15 cellular contexts compared by ENCODE assay signal in the genomic region with DNA sequence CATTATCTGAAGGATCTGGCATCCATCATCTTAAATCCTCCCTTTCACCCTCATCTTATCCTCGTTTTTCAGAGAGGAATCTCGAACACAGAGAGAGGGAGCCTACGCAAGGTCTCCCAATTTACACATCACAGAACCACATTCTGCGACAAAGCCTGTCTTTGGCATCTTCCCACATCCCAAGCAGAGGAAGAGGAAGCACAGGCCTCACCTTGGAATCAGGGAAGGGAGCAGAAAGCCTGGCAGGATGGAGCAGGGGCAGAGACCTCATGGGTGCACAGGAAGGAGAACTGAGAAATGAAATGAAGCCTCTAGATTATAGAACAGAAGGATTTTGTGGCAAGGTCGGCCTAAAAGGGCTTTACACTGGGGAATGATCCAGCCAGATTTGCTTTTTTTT. TPM values are rescaled to one million over a fixed set of nuclear protein-coding genes. Genes with fewer than 3 reads are reported as not detected.
DNase-seq lines count a peak whose midpoint lies in the region; ATAC-seq and TF ChIP-seq lines count a peak whose summit lies in the region.
"Had no signal": no experiment of that assay in that cellular context is flagged by ENCODE, and none has a peak within 500 bp of the region (broad histone marks: within the 10 kb centered on the region; RNA-seq: fewer than 3 reads in every experiment).

No MANE protein-coding gene starts in this region.

- no peaks in the 10 kb centered on the region for H3K27me3 Mint-ChIP-seq in activated CD4-positive, alpha-beta T cell treated with anti-CD3 and anti-CD28 coated beads, Interleukin-2, amount 10 ng/mL, durations not matched to agents 7 days and 5 days
- no peaks in the 10 kb centered on the region for H3K27me3 Mint-ChIP-seq in stimulated activated memory B cell treated with anti-CD40 and anti-IgM and Interleukin-4, amounts not matched to agents 10 μg/mL and 1 μg/mL and 100 μg/mL, for 72 hours

- H3K27ac ChIP-seq in HEK293 (ENCODE audit: extremely low read depth, low read depth, low read length) = no peak overlapping the region
- H3K27ac ChIP-seq in caudate nucleus (ENCODE audit: low read depth, low read length) = peak overlapping the region; percentile 26
- H3K27ac ChIP-seq: PC-9, SJSA1 had no signal

- peaks cover 14% of the 10 kb centered on the region for H3K36me3 Mint-ChIP-seq in activated CD4-positive, alpha-beta T cell treated with anti-CD3 and anti-CD28 coated beads, Interleukin-2, amount 10 ng/mL, durations not matched to agents 7 days and 5 days (ENCODE audit: low read depth)
- H3K36me3 Mint-ChIP-seq in stimulated activated memory B cell treated with anti-CD40 and anti-IgM and Interleukin-4, amounts not matched to agents 10 μg/mL and 1 μg/mL and 100 μg/mL, for 72 hours = peaks cover 13% of the 10 kb centered on the region

- no peak for ATAC-seq in stimulated activated memory B cell treated with anti-CD40 and anti-IgM and Interleukin-4, amounts not matched to agents 10 μg/mL and 1 μg/mL and 100 μg/mL, for 72 hours
- ATAC-seq in mucosa of descending colon (no peak), HG03175 (IDR thresholded peaks at IDR 0.05; ENCODE audit: unreplicated experiment) (no peak)

- intact Hi-C loops in mucosa of descending colon (cut with DNase I, micrococcal nuclease) = loop anchor here in 1 of 2 donors (10.0 kb wide), 1 partner anchor 72 kb away; a partner anchor contains a TSS

- H3K4me3 ChIP-seq in HEK293 (ENCODE audit: low read depth, low read length) = no peak overlapping the region
- H3K4me3 ChIP-seq in mucosa of descending colon = no peak overlapping the region
- H3K4me3 ChIP-seq: PC-9, SJSA1 had no signal

- peak overlapping the region; percentile 47 for H3K27ac Mint-ChIP-seq in activated CD4-positive, alpha-beta T cell treated with anti-CD3 and anti-CD28 coated beads, Interleukin-2, amount 10 ng/mL, durations not matched to agents 7 days and 5 days
- H3K27ac Mint-ChIP-seq in stimulated activated memory B cell treated with anti-CD40 and anti-IgM and Interleukin-4, amounts not matched to agents 10 μg/mL and 1 μg/mL and 100 μg/mL, for 72 hours = peak overlapping the region; percentile 25
- H3K27ac Mint-ChIP-seq: HFFc6 had no signal

- no peak for DNase-seq in activated CD4-positive, alpha-beta T cell treated with anti-CD3 and anti-CD28 coated beads, Interleukin-2, amount 10 ng/mL, durations not matched to agents 7 days and 5 days
- no peak for DNase-seq in activated CD4-positive, alpha-beta T cell treated with anti-CD3 and anti-CD28 coated beads, Interleukin-2, amount 50 U/mL, for 1 hour
- peak in 15 of 61 donors; percentile 4 to 64 (median 16) for DNase-seq in caudate nucleus (lab: John Stamatoyannopoulos, UW)
- no peak for DNase-seq in mucosa of descending colon
- DNase-seq in stimulated activated CD4-positive, alpha-beta T cell treated with anti-CD3 and anti-CD28 coated beads, Interleukin-15, amount 100 ng/mL, for 24 hours = no peak
- DNase-seq: HFFc6, NCI-H1092 treated with DMSO at 0.1 percent for 48 hours, NCI-H1694, NCI-H2227 treated with DMSO at 0.1 percent for 48 hours, NCI-H524, PC-9 had no signal

- CTCF ChIA-PET in activated CD4-positive, alpha-beta T cell treated with anti-CD3 and anti-CD28 coated beads, Interleukin-2, amount 10 ng/mL, durations not matched to agents 7 days and 5 days (lab: Charles Lee) = no interaction called here
- CTCF ChIA-PET in HEK293 (lab: Yijun Ruan, JAX) = interaction anchor here (0.6 kb wide), 1 partner anchor 1655 kb away, joined by 3 read pairs; no protein-coding TSS in a partner anchor

- peaks cover 33% of the 10 kb centered on the region for H3K4me1 ChIP-seq in HEK293 (ENCODE audit: control insufficient read depth, insufficient read depth, low read length)
- peaks cover 12% of the 10 kb centered on the region for H3K4me1 ChIP-seq in mucosa of descending colon (ENCODE audit: low read depth)

- H3K4me1 Mint-ChIP-seq in activated CD4-positive, alpha-beta T cell treated with anti-CD3 and anti-CD28 coated beads, Interleukin-2, amount 10 ng/mL, durations not matched to agents 7 days and 5 days = peaks cover 35% of the 10 kb centered on the region
- peaks cover 57% of the 10 kb centered on the region for H3K4me1 Mint-ChIP-seq in stimulated activated memory B cell treated with anti-CD40 and anti-IgM and Interleukin-4, amounts not matched to agents 10 μg/mL and 1 μg/mL and 100 μg/mL, for 72 hours

- TF ChIP-seq CTCF in HEK293 (tag by site-specific recombination; IDR thresholded peaks at IDR 0.05) = no peak
- no peak for TF ChIP-seq CTCF in mucosa of descending colon (IDR thresholded peaks at IDR 0.05)

- H3K9me3 Mint-ChIP-seq in activated CD4-positive, alpha-beta T cell treated with anti-CD3 and anti-CD28 coated beads, Interleukin-2, amount 10 ng/mL, durations not matched to agents 7 days and 5 days = no peaks in the 10 kb centered on the region
- no peaks in the 10 kb centered on the region for H3K9me3 Mint-ChIP-seq in stimulated activated memory B cell treated with anti-CD40 and anti-IgM and Interleukin-4, amounts not matched to agents 10 μg/mL and 1 μg/mL and 100 μg/mL, for 72 hours
- H3K9me3 Mint-ChIP-seq: HFFc6 had no signal

- H3K36me3 ChIP-seq in HEK293 (ENCODE audit: control insufficient read depth in 2 of 2, insufficient read depth in 1 of 2, low read length in 2 of 2) (peaks cover 4 to 12% of the 10 kb centered on the region in 2 experiments; a peak in 2 of 3 replicates), mucosa of descending colon (ENCODE audit: low read depth) (no peaks in the 10 kb centered on the region)

- POLR2A ChIA-PET in activated CD4-positive, alpha-beta T cell treated with anti-CD3 and anti-CD28 coated beads, Interleukin-2, amount 10 ng/mL, durations not matched to agents 7 days and 5 days (lab: Charles Lee) = no interaction called here
- POLR2A ChIA-PET in HEK293 (lab: Yijun Ruan, JAX) = no interaction called here

- H3K9me3 ChIP-seq in HEK293 (ENCODE audit: control insufficient read depth, insufficient read depth, low read depth, low read length) = no peaks in the 10 kb centered on the region
- no peaks in the 10 kb centered on the region for H3K9me3 ChIP-seq in mucosa of descending colon
- H3K9me3 ChIP-seq: SJSA1 had no signal

- H3K4me3 Mint-ChIP-seq in activated CD4-positive, alpha-beta T cell treated with anti-CD3 and anti-CD28 coated beads, Interleukin-2, amount 10 ng/mL, durations not matched to agents 7 days and 5 days = no peak overlapping the region
- H3K4me3 Mint-ChIP-seq in stimulated activated memory B cell treated with anti-CD40 and anti-IgM and Interleukin-4, amounts not matched to agents 10 μg/mL and 1 μg/mL and 100 μg/mL, for 72 hours = no peak overlapping the region
- H3K4me3 Mint-ChIP-seq: HFFc6 had no signal

TF ChIP-seq in HEK293, 187 proteins besides CTCF, POLR2A, EP300 and RAD21 (continues in another document):
- TF ChIP-seq ZNF416 (tag by site-specific recombination; IDR thresholded peaks at IDR 0.05) (no peak), ZNF660 (tag by site-specific recombination; IDR thresholded peaks at IDR 0.05) (no peak)
- TF ChIP-seq, protein P1, sequence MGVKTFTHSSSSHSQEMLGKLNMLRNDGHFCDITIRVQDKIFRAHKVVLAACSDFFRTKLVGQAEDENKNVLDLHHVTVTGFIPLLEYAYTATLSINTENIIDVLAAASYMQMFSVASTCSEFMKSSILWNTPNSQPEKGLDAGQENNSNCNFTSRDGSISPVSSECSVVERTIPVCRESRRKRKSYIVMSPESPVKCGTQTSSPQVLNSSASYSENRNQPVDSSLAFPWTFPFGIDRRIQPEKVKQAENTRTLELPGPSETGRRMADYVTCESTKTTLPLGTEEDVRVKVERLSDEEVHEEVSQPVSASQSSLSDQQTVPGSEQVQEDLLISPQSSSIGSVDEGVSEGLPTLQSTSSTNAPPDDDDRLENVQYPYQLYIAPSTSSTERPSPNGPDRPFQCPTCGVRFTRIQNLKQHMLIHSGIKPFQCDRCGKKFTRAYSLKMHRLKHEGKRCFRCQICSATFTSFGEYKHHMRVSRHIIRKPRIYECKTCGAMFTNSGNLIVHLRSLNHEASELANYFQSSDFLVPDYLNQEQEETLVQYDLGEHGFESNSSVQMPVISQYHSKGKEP (tag by site-specific recombination; IDR thresholded peaks at IDR 0.05) = no peak
- TF ChIP-seq, protein P2, sequence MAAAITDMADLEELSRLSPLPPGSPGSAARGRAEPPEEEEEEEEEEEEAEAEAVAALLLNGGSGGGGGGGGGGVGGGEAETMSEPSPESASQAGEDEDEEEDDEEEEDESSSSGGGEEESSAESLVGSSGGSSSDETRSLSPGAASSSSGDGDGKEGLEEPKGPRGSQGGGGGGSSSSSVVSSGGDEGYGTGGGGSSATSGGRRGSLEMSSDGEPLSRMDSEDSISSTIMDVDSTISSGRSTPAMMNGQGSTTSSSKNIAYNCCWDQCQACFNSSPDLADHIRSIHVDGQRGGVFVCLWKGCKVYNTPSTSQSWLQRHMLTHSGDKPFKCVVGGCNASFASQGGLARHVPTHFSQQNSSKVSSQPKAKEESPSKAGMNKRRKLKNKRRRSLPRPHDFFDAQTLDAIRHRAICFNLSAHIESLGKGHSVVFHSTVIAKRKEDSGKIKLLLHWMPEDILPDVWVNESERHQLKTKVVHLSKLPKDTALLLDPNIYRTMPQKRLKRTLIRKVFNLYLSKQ (tag by site-specific recombination; IDR thresholded peaks at IDR 0.05; ENCODE audit: borderline replicate concordance) = no peak
- TF ChIP-seq, protein P3, sequence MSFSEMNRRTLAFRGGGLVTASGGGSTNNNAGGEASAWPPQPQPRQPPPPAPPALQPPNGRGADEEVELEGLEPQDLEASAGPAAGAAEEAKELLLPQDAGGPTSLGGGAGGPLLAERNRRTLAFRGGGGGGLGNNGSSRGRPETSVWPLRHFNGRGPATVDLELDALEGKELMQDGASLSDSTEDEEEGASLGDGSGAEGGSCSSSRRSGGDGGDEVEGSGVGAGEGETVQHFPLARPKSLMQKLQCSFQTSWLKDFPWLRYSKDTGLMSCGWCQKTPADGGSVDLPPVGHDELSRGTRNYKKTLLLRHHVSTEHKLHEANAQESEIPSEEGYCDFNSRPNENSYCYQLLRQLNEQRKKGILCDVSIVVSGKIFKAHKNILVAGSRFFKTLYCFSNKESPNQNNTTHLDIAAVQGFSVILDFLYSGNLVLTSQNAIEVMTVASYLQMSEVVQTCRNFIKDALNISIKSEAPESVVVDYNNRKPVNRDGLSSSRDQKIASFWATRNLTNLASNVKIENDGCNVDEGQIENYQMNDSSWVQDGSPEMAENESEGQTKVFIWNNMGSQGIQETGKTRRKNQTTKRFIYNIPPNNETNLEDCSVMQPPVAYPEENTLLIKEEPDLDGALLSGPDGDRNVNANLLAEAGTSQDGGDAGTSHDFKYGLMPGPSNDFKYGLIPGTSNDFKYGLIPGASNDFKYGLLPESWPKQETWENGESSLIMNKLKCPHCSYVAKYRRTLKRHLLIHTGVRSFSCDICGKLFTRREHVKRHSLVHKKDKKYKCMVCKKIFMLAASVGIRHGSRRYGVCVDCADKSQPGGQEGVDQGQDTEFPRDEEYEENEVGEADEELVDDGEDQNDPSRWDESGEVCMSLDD (tag by site-specific recombination; IDR thresholded peaks at IDR 0.05) = no peak

RNA-seq across cellular contexts. Expression of a gene that starts 5.8 kb away (rescaled TPM):
- 10 to 100 TPM; 23.7 to 28.2 TPM for total RNA-seq in activated CD4-positive, alpha-beta T cell treated with anti-CD3 and anti-CD28 coated beads, Interleukin-2, amount 10 ng/mL, durations not matched to agents 7 days and 5 days
- 10 to 100 TPM; 19.6 to 25.9 (median 22.3) TPM for total RNA-seq in mucosa of descending colon

RNA-seq across cellular contexts. Expression of a gene that starts 44.6 kb away (rescaled TPM):
- 10 to 100 TPM; 45.2 to 46.0 TPM for total RNA-seq in activated CD4-positive, alpha-beta T cell treated with anti-CD3 and anti-CD28 coated beads, Interleukin-2, amount 10 ng/mL, durations not matched to agents 7 days and 5 days
- 10 to 100 TPM; 24.5 to 29.4 (median 26.7) TPM for total RNA-seq in mucosa of descending colon
